In the genomic region with DNA sequence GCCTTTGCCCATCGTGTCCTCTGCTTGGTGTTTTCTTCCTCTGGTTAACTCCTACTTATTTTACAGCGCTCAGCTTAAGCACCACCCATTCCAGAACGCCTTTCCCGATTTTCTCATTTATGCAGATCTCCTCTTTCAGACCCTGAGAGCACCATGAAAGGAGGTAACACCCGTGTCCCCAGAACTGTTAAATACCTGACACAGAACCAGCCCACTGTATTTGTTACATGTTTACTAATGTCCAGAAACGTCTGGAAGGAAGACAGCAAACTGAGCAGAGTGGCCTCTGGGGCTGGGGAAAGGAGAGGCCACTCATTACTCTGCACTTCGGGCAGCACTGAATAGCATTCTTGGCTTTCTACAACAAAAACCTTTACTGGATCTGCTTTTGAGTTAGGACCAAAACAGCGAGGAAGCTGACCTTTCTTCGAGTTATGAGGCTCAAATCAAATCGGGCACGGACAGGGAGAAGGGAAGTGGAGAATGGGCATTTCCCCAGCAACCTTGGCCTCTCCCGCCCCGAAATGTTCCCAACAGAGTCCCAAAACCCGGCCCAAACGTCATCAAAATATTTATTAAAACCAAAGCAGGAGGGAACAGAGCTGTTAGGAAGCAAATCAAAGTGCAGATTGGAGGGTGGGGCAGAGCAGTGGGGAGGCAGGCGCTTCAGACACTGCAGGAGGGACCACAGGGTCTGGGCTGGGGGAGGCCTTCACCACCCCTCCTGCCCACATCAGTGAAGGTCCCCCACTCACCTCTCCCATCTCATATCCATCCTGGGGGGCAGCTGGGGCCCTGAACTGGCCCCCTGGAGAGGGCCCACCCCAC, we compare ENCODE assay signal across 8 cellular contexts. TPM values are rescaled to one million over a fixed set of nuclear protein-coding genes. Genes with fewer than 3 reads are reported as not detected.
A peak's percentile ranks its signal among the peaks of the same experiment; 100 is the strongest.
DNase-seq lines count a peak whose midpoint lies in the region.

No MANE protein-coding gene starts in this region.

- no peaks in the 10 kb centered on the region for H3K27me3 Mint-ChIP-seq in activated naive CD8-positive, alpha-beta T cell treated with anti-CD3 and anti-CD28 coated beads for 36 hours
- H3K27me3 Mint-ChIP-seq in immature natural killer cell (ENCODE audit: low read depth in 3 of 3): peaks cover 0 to 3% (median 2%) of the 10 kb centered on the region in 3 donors

- peak overlapping the region; percentile 87 for H3K27ac ChIP-seq in subcutaneous abdominal adipose tissue (ENCODE audit: low read depth, low read length)

- H3K4me3 Mint-ChIP-seq in activated naive CD8-positive, alpha-beta T cell treated with anti-CD3 and anti-CD28 coated beads for 36 hours: peak overlapping the region; percentile 65
- peak overlapping the region; percentile 71 to 84 (median 77) for H3K4me3 Mint-ChIP-seq in immature natural killer cell

- peaks cover 27% of the 10 kb centered on the region for H3K36me3 Mint-ChIP-seq in activated naive CD8-positive, alpha-beta T cell treated with anti-CD3 and anti-CD28 coated beads for 36 hours
- H3K36me3 Mint-ChIP-seq in immature natural killer cell: no peaks in the 10 kb centered on the region

- H3K4me1 ChIP-seq in subcutaneous abdominal adipose tissue (ENCODE audit: control insufficient read depth in 5 of 5, insufficient read depth in 5 of 5, low read length in 5 of 5): peaks cover 16 to 70% (median 62%) of the 10 kb centered on the region in 5 donors

- H3K9me3 Mint-ChIP-seq in activated naive CD8-positive, alpha-beta T cell treated with anti-CD3 and anti-CD28 coated beads for 36 hours: no peaks in the 10 kb centered on the region
- no peaks in the 10 kb centered on the region for H3K9me3 Mint-ChIP-seq in immature natural killer cell

- no peaks in the 10 kb centered on the region for H3K27me3 ChIP-seq in subcutaneous abdominal adipose tissue (ENCODE audit: control insufficient read depth in 5 of 5, insufficient read depth in 4 of 5, low read length in 5 of 5)

- peak; percentile 61 for DNase-seq in NCI-H2227 (lab: John Stamatoyannopoulos, UW; ENCODE audit: unreplicated experiment)
- no peak for DNase-seq in NCI-H2227 treated with DMSO at 0.1 percent for 48 hours (lab: John Stamatoyannopoulos, UW)
- no peak for DNase-seq in activated naive CD8-positive, alpha-beta T cell treated with anti-CD3 and anti-CD28 coated beads for 36 hours
- no peak for DNase-seq in immature natural killer cell
- DNase-seq in SIG-M5 (lab: John Stamatoyannopoulos, UW): no peak
- DNase-seq in NCI-H1048 (lab: John Stamatoyannopoulos, UW): no peak
- no peak for DNase-seq in activated CD4-positive, alpha-beta T cell treated with anti-CD3 and anti-CD28 coated beads, Interleukin-2, amount 50 U/mL, for 1 hour

- H3K9ac ChIP-seq in subcutaneous abdominal adipose tissue (ENCODE audit: low read length in 5 of 5): peak overlapping the region; percentile 40 to 87 (median 71)

- peaks cover 34% of the 10 kb centered on the region for H3K4me1 Mint-ChIP-seq in activated naive CD8-positive, alpha-beta T cell treated with anti-CD3 and anti-CD28 coated beads for 36 hours
- H3K4me1 Mint-ChIP-seq in immature natural killer cell: peaks cover 18% of the 10 kb centered on the region in 2 donors

- H3K36me3 ChIP-seq in subcutaneous abdominal adipose tissue (ENCODE audit: control insufficient read depth in 5 of 5, insufficient read depth in 5 of 5, low read length in 5 of 5): peaks cover 0 to 16% (median 5%) of the 10 kb centered on the region in 5 donors

- peak overlapping the region; percentile 62 to 75 (median 71) for H3K4me3 ChIP-seq in subcutaneous abdominal adipose tissue (ENCODE audit: low read depth in 1 of 5, low read length in 5 of 5)

- peak overlapping the region; percentile 44 for H3K27ac Mint-ChIP-seq in activated naive CD8-positive, alpha-beta T cell treated with anti-CD3 and anti-CD28 coated beads for 36 hours
- H3K27ac Mint-ChIP-seq in immature natural killer cell: peak overlapping the region in 4 of 6 donors; percentile 43 to 83 (median 69)

- no peaks in the 10 kb centered on the region for H3K9me3 ChIP-seq in subcutaneous abdominal adipose tissue (ENCODE audit: control insufficient read depth in 5 of 5, low read length in 5 of 5)

RNA-seq across cellular contexts. Expression of a gene that starts 1.1 kb away (rescaled TPM):
- 10 to 100 TPM; 10.7 to 12.0 TPM for total RNA-seq in activated naive CD8-positive, alpha-beta T cell treated with anti-CD3 and anti-CD28 coated beads for 36 hours
- polyA plus RNA-seq in immature natural killer cell: 1 to 10 TPM; 2.5 to 3.8 (median 2.9) TPM

RNA-seq across cellular contexts. Expression of a gene that starts 8.6 kb away (rescaled TPM):
- 1 to 10 TPM; 4.1 TPM for total RNA-seq in activated naive CD8-positive, alpha-beta T cell treated with anti-CD3 and anti-CD28 coated beads for 36 hours
- polyA plus RNA-seq in immature natural killer cell: 1 to 10 TPM; 3.4 to 7.0 (median 3.9) TPM

RNA-seq across cellular contexts. Expression of a gene that starts 10.8 kb away (rescaled TPM):
- total RNA-seq in activated naive CD8-positive, alpha-beta T cell treated with anti-CD3 and anti-CD28 coated beads for 36 hours: 10 to 100 TPM; 76.1 to 79.6 TPM
- polyA plus RNA-seq in immature natural killer cell: 1 to 10 TPM; 1.5 to 2.5 (median 1.8) TPM

RNA-seq across cellular contexts. Expression of a gene that starts 13.2 kb away (rescaled TPM):
- under 1 TPM; 0.10 to 0.21 TPM for total RNA-seq in activated naive CD8-positive, alpha-beta T cell treated with anti-CD3 and anti-CD28 coated beads for 36 hours
- polyA plus RNA-seq in immature natural killer cell: under 1 TPM in 2 of 3 donors, not detected in 1; 0.13 to 0.22 TPM

RNA-seq across cellular contexts. Expression of a gene that starts 44.8 kb away (rescaled TPM):
- 1 to 10 TPM; 6.9 to 7.3 TPM for total RNA-seq in activated naive CD8-positive, alpha-beta T cell treated with anti-CD3 and anti-CD28 coated beads for 36 hours
- 10 to 100 TPM in 2 of 3 donors, 1 to 10 TPM in 1; 6.8 to 16.6 (median 14.1) TPM for polyA plus RNA-seq in immature natural killer cell
